ENCODE assay signal across 1 cellular context in the genomic region with DNA sequence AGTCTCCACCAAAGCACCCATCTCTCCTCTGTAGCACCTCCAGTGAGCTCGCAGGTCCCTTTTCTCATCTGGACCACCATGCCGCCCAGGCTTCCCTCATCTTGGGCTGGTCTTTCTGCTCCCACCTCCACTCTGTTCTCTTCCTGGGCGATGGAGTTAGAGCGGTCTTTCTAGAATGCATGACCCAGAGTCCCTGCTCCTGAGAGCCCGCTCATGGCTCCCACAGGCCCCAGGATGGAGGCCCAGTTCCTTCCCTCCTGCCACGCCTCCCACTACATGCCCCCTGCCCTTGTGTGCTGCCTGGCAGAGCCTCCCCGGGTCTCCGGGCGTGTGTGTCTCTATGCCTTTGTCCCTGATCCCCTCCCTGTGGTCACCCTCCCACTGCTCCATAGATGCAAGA.
TF ChIP-seq lines count a peak whose summit lies in the region.

No MANE protein-coding gene starts in this region.

TF ChIP-seq in IMR-90, 13 proteins besides CTCF, POLR2A, EP300 and RAD21 (continued from another document):
- TF ChIP-seq, protein P1, sequence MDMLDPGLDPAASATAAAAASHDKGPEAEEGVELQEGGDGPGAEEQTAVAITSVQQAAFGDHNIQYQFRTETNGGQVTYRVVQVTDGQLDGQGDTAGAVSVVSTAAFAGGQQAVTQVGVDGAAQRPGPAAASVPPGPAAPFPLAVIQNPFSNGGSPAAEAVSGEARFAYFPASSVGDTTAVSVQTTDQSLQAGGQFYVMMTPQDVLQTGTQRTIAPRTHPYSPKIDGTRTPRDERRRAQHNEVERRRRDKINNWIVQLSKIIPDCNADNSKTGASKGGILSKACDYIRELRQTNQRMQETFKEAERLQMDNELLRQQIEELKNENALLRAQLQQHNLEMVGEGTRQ (IDR thresholded peaks at IDR 0.05; ENCODE audit: low read depth, low read length) = no peak
